Comparison of ENCODE assay signal across 25 cellular contexts in genomic region chr7:13602036-13602435, GRCh38.
"Had no signal": no experiment of that assay in that cellular context is flagged by ENCODE, and none has a peak within 500 bp of the region (broad histone marks: within the 10 kb centered on the region; RNA-seq: fewer than 3 reads in every experiment).

No MANE protein-coding gene starts in this region.

- H3K27me3 Mint-ChIP-seq: activated naive CD4-positive, alpha-beta T cell treated with anti-CD3 and anti-CD28 coated beads, Interleukin-2, amount 50 U/mL, for 24 hours; central memory CD8-positive, alpha-beta T cell had no signal

- H3K9me3 Mint-ChIP-seq: central memory CD8-positive, alpha-beta T cell had no signal

- ATAC-seq: activated CD8-positive, alpha-beta T cell treated with anti-CD3 and anti-CD28 coated beads, Interleukin-2, amount 10 ng/mL, durations not matched to agents 7 days and 5 days; Panc1; Right ventricle myocardium inferior; WTC11 had no signal

- H3K27ac Mint-ChIP-seq: activated CD8-positive, alpha-beta T cell treated with anti-CD3 and anti-CD28 coated beads, Interleukin-2, amount 10 ng/mL, durations not matched to agents 7 days and 5 days; activated naive CD4-positive, alpha-beta T cell treated with anti-CD3 and anti-CD28 coated beads, Interleukin-2, amount 50 U/mL, for 24 hours; T-helper 1 cell treated with Interleukin-12 subunit alpha and Interleukin-12 subunit beta and Interleukin-4 antibody, amounts not matched to agents 30 μg/mL and 1 μg/mL, for 36 hours; WTC11 had no signal

- H3K4me3 Mint-ChIP-seq: activated CD8-positive, alpha-beta T cell treated with anti-CD3 and anti-CD28 coated beads, Interleukin-2, amount 10 ng/mL, durations not matched to agents 7 days and 5 days; activated naive CD4-positive, alpha-beta T cell treated with anti-CD3 and anti-CD28 coated beads, Interleukin-2, amount 50 U/mL, for 24 hours; central memory CD8-positive, alpha-beta T cell; T-helper 1 cell treated with Interleukin-12 subunit alpha and Interleukin-12 subunit beta and Interleukin-4 antibody, amounts not matched to agents 30 μg/mL and 1 μg/mL, for 36 hours; WTC11 had no signal

- FAIRE-seq: bronchial epithelial cell had no signal

- H3K36me3 Mint-ChIP-seq: activated naive CD4-positive, alpha-beta T cell treated with anti-CD3 and anti-CD28 coated beads, Interleukin-2, amount 50 U/mL, for 24 hours had no signal

- H3K4me1 Mint-ChIP-seq: activated naive CD4-positive, alpha-beta T cell treated with anti-CD3 and anti-CD28 coated beads, Interleukin-2, amount 50 U/mL, for 24 hours; central memory CD8-positive, alpha-beta T cell; WTC11 had no signal

- DNase-seq: activated CD4-positive, alpha-beta T cell treated with anti-CD3 and anti-CD28 coated beads for 48 hours; activated CD4-positive, alpha-beta T cell treated with anti-CD3 and anti-CD28 coated beads, Interleukin-2, amount 50 U/mL, for 4 hours; activated CD4-positive, CD25-positive, alpha-beta regulatory T cell treated with anti-CD3 and anti-CD28 coated beads, Interleukin-2, amount 50 U/mL, for 72 hours; activated CD8-positive, alpha-beta memory T cell treated with anti-CD3 and anti-CD28 coated beads, Interleukin-2, amount 50 U/mL, for 48 hours; activated CD8-positive, alpha-beta T cell treated with anti-CD3 and anti-CD28 coated beads, Interleukin-2, amount 10 ng/mL, durations not matched to agents 7 days and 5 days; activated T-cell treated with anti-CD3 and anti-CD28 coated beads, Interleukin-2, amount 50 U/mL, for 1 hour; aorta; KBM-7; NCI-H1048; NCI-H187 treated with DMSO at 0.1 percent for 48 hours; NCI-H2081 treated with DMSO at 0.1 percent for 48 hours; NCI-H226; NCI-H510A; NCI-H526 treated with DMSO at 0.1 percent for 48 hours; NK-92 treated with Interleukin-12 subunit alpha and Interleukin-12 subunit beta, amount 100 ng/mL, for 24 hours; OCI-M1; RPMI8226; T-helper 9 cell had no signal
